Comparison of ENCODE assay signal across 27 cellular contexts in the genomic region with DNA sequence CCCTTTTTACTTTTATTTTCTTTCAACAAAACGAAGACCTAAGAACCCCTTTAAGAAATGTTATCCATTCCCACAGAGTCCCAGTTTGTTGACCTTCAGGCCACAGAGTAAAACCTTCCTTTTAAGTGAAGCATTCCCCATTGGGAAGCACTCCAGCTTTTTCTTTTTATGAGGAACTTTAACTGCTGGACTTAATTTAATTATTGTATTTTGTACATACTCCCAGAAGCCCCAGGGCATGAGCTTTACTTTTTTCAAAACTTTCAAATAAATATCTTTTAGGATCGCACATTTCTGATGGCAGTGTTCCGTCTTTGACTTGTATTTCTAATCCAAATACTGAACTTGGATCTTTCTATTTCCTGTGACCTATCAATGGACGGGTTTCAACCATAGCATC.
"Had no signal": no experiment of that assay in that cellular context is flagged by ENCODE, and none has a peak within 500 bp of the region (broad histone marks: within the 10 kb centered on the region; RNA-seq: fewer than 3 reads in every experiment).

No MANE protein-coding gene starts in this region.

- H3K36me3 Mint-ChIP-seq: activated naive CD4-positive, alpha-beta T cell treated with anti-CD3 and anti-CD28 coated beads, Interleukin-2, amount 50 U/mL, for 72 hours had no signal

- H3K27ac ChIP-seq: adrenal gland, body of pancreas, breast epithelium, PC-9, SJCRH30 had no signal

- H3K4me1 Mint-ChIP-seq: activated CD4-positive, alpha-beta T cell treated with anti-CD3 and anti-CD28 coated beads for 36 hours had no signal

- H3K4me3 Mint-ChIP-seq: activated CD4-positive, alpha-beta T cell treated with anti-CD3 and anti-CD28 coated beads for 36 hours; activated CD4-positive, alpha-beta T cell treated with anti-CD3 and anti-CD28 coated beads, Interleukin-2, amount 10 ng/mL, durations not matched to agents 7 days and 5 days; activated CD8-positive, alpha-beta T cell treated with anti-CD3 and anti-CD28 coated beads, Interleukin-2, amount 10 ng/mL, durations not matched to agents 7 days and 5 days; activated naive CD4-positive, alpha-beta T cell treated with anti-CD3 and anti-CD28 coated beads for 36 hours; activated T-cell treated with anti-CD3 and anti-CD28 coated beads, Interleukin-2, amount 50 U/mL, for 24 hours; T-helper 1 cell treated with Interleukin-12 subunit alpha and Interleukin-12 subunit beta and Interleukin-4 antibody, amounts not matched to agents 30 μg/mL and 1 μg/mL, for 36 hours; T-helper 2 cell treated with Interferon-gamma antibody and Interleukin-4, amounts not matched to agents 5 μg/mL and 100 μg/mL, for 36 hours had no signal

- H3K27me3 ChIP-seq: body of pancreas, MG63, SJCRH30 had no signal

- H3K4me1 ChIP-seq: adrenal gland, breast epithelium, SJCRH30 had no signal

- H3K4me3 ChIP-seq: adrenal gland, body of pancreas, breast epithelium, K562, MG63, PC-9, SJCRH30 had no signal

- H3K9ac ChIP-seq: SK-N-SH had no signal

- H3K36me3 ChIP-seq: adrenal gland, breast epithelium, MG63, SJCRH30 had no signal

- H3K9me3 Mint-ChIP-seq: activated CD4-positive, alpha-beta T cell treated with anti-CD3 and anti-CD28 coated beads, Interleukin-2, amount 10 ng/mL, durations not matched to agents 7 days and 5 days; activated naive CD4-positive, alpha-beta T cell treated with anti-CD3 and anti-CD28 coated beads for 36 hours; activated naive CD4-positive, alpha-beta T cell treated with anti-CD3 and anti-CD28 coated beads, Interleukin-2, amount 50 U/mL, for 72 hours; activated T-cell treated with anti-CD3 and anti-CD28 coated beads, Interleukin-2, amount 50 U/mL, for 24 hours; activated T-helper 2 cell treated with anti-CD3 and anti-CD28 coated beads, Interferon-gamma antibody, Interleukin-2, Interleukin-4, amounts not matched to agents 10 μg/mL and 5 μg/mL and 100 μg/mL, durations not matched to agents 14 hours and 24 hours and 36 hours; T-helper 1 cell treated with Interleukin-12 subunit alpha and Interleukin-12 subunit beta and Interleukin-4 antibody, amounts not matched to agents 30 μg/mL and 1 μg/mL, for 36 hours; T-helper 2 cell treated with Interferon-gamma antibody and Interleukin-4, amounts not matched to agents 5 μg/mL and 100 μg/mL, for 36 hours had no signal

- ATAC-seq: activated CD4-positive, alpha-beta T cell treated with anti-CD3 and anti-CD28 coated beads for 36 hours; activated CD4-positive, CD25-positive, alpha-beta regulatory T cell treated with anti-CD3 and anti-CD28 coated beads, Interleukin-2, amount 50 U/mL, for 24 hours; activated CD8-positive, alpha-beta T cell treated with anti-CD3 and anti-CD28 coated beads, Interleukin-2, amount 10 ng/mL, durations not matched to agents 7 days and 5 days; activated naive CD4-positive, alpha-beta T cell treated with anti-CD3 and anti-CD28 coated beads, Interleukin-2, amount 50 U/mL, for 72 hours; body of pancreas; K562 had no signal

- DNase-seq: activated CD4-positive, alpha-beta T cell treated with anti-CD3 and anti-CD28 coated beads for 36 hours; activated CD4-positive, alpha-beta T cell treated with anti-CD3 and anti-CD28 coated beads, Interleukin-2, amount 10 ng/mL, durations not matched to agents 7 days and 5 days; activated CD4-positive, alpha-beta T cell treated with anti-CD3 and anti-CD28 coated beads, Interleukin-2, amount 50 U/mL, for 48 hours; activated CD8-positive, alpha-beta T cell treated with anti-CD3 and anti-CD28 coated beads, Interleukin-2, amount 10 ng/mL, durations not matched to agents 7 days and 5 days; activated gamma-delta T cell treated with Interleukin-2 at 50 U/mL for 16 hours; activated naive CD4-positive, alpha-beta T cell treated with anti-CD3 and anti-CD28 coated beads for 36 hours; activated T-cell treated with anti-CD3 and anti-CD28 coated beads, Interleukin-2, amount 50 U/mL, for 24 hours; adrenal gland; body of pancreas; MG63; NCI-H1105 treated with DMSO at 0.1 percent for 48 hours; NCI-H1436 treated with DMSO at 0.1 percent for 48 hours; NCI-H1694 treated with DMSO at 0.1 percent for 48 hours; NCI-H2029; NCI-H345; NCI-H524 treated with DMSO at 0.1 percent for 48 hours; PC-9; SHP77; SJCRH30; SK-N-SH had no signal

- H3K9me3 ChIP-seq: adrenal gland, body of pancreas, breast epithelium, MG63, SJCRH30, SK-N-SH had no signal

- H3K27ac Mint-ChIP-seq: activated CD4-positive, alpha-beta T cell treated with anti-CD3 and anti-CD28 coated beads for 36 hours; activated CD4-positive, alpha-beta T cell treated with anti-CD3 and anti-CD28 coated beads, Interleukin-2, amount 10 ng/mL, durations not matched to agents 7 days and 5 days; activated CD8-positive, alpha-beta T cell treated with anti-CD3 and anti-CD28 coated beads, Interleukin-2, amount 10 ng/mL, durations not matched to agents 7 days and 5 days; activated naive CD4-positive, alpha-beta T cell treated with anti-CD3 and anti-CD28 coated beads for 36 hours; activated naive CD4-positive, alpha-beta T cell treated with anti-CD3 and anti-CD28 coated beads, Interleukin-2, amount 50 U/mL, for 72 hours; activated T-cell treated with anti-CD3 and anti-CD28 coated beads, Interleukin-2, amount 50 U/mL, for 24 hours; activated T-helper 2 cell treated with anti-CD3 and anti-CD28 coated beads, Interferon-gamma antibody, Interleukin-2, Interleukin-4, amounts not matched to agents 10 μg/mL and 5 μg/mL and 100 μg/mL, durations not matched to agents 14 hours and 24 hours and 36 hours; T-helper 1 cell treated with Interleukin-12 subunit alpha and Interleukin-12 subunit beta and Interleukin-4 antibody, amounts not matched to agents 30 μg/mL and 1 μg/mL, for 36 hours; T-helper 2 cell treated with Interferon-gamma antibody and Interleukin-4, amounts not matched to agents 5 μg/mL and 100 μg/mL, for 36 hours had no signal
